Comparison of ENCODE assay signal across 9 cellular contexts in genomic region chr20:63846128-63846771, GRCh38. TPM values are rescaled to one million over a fixed set of nuclear protein-coding genes. Genes with fewer than 3 reads are reported as not detected.
A peak's percentile ranks its signal among the peaks of the same experiment; 100 is the strongest.
DNase-seq lines count a peak whose midpoint lies in the region; ATAC-seq and TF ChIP-seq lines count a peak whose summit lies in the region.
"Had no signal": no experiment of that assay in that cellular context is flagged by ENCODE, and none has a peak within 500 bp of the region (broad histone marks: within the 10 kb centered on the region; RNA-seq: fewer than 3 reads in every experiment).

No MANE protein-coding gene starts in this region.

- peak overlapping the region; percentile 12 for H3K4me3 ChIP-seq in fibroblast of pulmonary artery (replicated peaks; ENCODE audit: low read depth, low read length)

- ATAC-seq in omental fat pad (ENCODE audit: low FRiP score) (peak; percentile 38), HG03342 (IDR thresholded peaks at IDR 0.05; ENCODE audit: unreplicated experiment) (no peak), GM21381 (IDR thresholded peaks at IDR 0.05; ENCODE audit: unreplicated experiment) (no peak)

- peak; percentile 58 for DNase-seq in DMS 273 treated with DMSO at 0.1 percent for 48 hours (lab: John Stamatoyannopoulos, UW)
- DNase-seq in NCI-H2227 treated with DMSO at 0.1 percent for 48 hours (lab: John Stamatoyannopoulos, UW), result peak; percentile 32
- DNase-seq in fibroblast of pulmonary artery (ENCODE audit: low read depth), result no peak
- DNase-seq in omental fat pad (ENCODE audit: low spot score), result no peak
- DNase-seq in DMS153 treated with DMSO at 0.1 percent for 48 hours (lab: John Stamatoyannopoulos, UW; ENCODE audit: unreplicated experiment), result no peak
- DNase-seq in HT-29 (ENCODE audit: low spot score), result no peak

- TF ChIP-seq CTCF in fibroblast of pulmonary artery (IDR thresholded peaks at IDR 0.05; ENCODE audit: low read length, missing control alignments) (no peak), omental fat pad (IDR thresholded peaks at IDR 0.05) (no peak)

RNA-seq across cellular contexts. Expression of gene ABHD16B, which starts 15.0 kb away (rescaled TPM):
- not detected for total RNA-seq in omental fat pad
- not detected in 2 replicates for total RNA-seq in HT-29 (2014; rRNA removed; shearing (Covaris generic))
- total RNA-seq: glomerular endothelial cell had no signal

RNA-seq across cellular contexts. Expression of gene ZBTB46, which starts 15.2 kb away (rescaled TPM):
- total RNA-seq in omental fat pad, result 10 to 100 TPM; 11.1 to 65.3 (median 17.8) TPM
- 3.3 and 5.3 TPM in 2 replicates for total RNA-seq in HT-29 (2014; rRNA removed; shearing (Covaris generic))

RNA-seq across cellular contexts. Expression of gene TPD52L2, which starts 18.8 kb away (rescaled TPM):
- 100 to 1,000 TPM; 102 to 131 (median 113) TPM for total RNA-seq in omental fat pad
- 151 and 156 TPM in 2 replicates for total RNA-seq in HT-29 (2014; rRNA removed; shearing (Covaris generic))

RNA-seq across cellular contexts. Expression of gene DNAJC5, which starts 48.7 kb away (rescaled TPM):
- 10 to 100 TPM; 29.9 to 56.3 (median 45.4) TPM for total RNA-seq in omental fat pad
- total RNA-seq in HT-29 (2014; rRNA removed; shearing (Covaris generic)), result 106 and 109 TPM in 2 replicates

Comparison
In these comparisons a context has a peak if more than half of its experiments do, and no peak if none do; other contexts are left out.
1. DNase-seq: peak in DMS 273 treated with DMSO at 0.1 percent for 48 hours (single experiment) and NCI-H2227 treated with DMSO at 0.1 percent for 48 hours (single experiment); none in fibroblast of pulmonary artery (single experiment), omental fat pad (single experiment), DMS153 treated with DMSO at 0.1 percent for 48 hours (single experiment) and HT-29 (single experiment).